In the genomic region with DNA sequence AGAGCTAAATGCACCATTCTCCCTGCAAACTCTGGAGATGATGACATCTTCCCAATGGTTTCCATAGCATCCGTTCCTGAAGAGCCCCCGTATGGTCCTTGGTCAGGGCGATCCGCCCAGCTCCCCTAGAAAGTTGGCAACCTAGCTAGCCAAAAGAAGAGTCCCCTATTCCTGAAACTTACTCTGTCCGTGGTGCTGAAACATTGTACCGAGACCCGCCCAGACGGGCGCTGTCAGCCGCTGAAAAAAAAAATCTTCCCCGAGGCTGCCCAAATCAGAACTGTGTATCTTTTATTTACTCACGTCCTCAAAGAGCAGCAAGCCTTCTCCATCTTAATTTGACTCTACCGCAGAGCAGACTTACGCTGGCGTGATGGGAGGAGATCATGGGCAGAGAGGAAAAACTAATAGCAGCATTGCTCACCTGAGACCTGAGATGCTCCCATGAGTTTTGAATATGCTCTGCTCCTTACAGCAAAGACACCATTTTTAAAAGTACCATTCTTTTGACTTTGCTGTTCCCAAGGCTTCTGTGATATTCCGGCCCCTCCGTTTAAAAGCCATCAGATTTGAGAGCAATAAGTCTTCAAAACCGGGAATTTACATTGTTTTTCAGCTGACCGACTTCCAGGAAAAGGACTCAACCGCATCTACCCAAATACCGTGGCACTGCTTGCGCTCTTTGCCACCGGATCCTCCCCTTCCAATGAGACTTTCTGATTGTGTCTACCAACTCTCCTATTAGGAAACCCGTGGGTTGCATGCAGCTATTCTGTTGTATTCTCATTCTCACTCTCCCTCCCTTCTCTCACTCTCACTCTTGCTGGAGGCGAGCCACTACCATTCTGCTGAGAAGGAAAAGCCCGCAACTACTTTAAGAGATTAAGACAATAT, we compare ENCODE assay signal across 9 cellular contexts. TPM values are rescaled to one million over a fixed set of nuclear protein-coding genes. Genes with fewer than 3 reads are reported as not detected.
DNase-seq lines count a peak whose midpoint lies in the region; ATAC-seq, FAIRE-seq and TF ChIP-seq lines count a peak whose summit lies in the region.
"Had no signal": no experiment of that assay in that cellular context is flagged by ENCODE, and none has a peak within 500 bp of the region (broad histone marks: within the 10 kb centered on the region; RNA-seq: fewer than 3 reads in every experiment).

Gene SLC17A6 (plus strand): TSS at position 811 of the 894 bp plus-strand sequence. CDS start 153 bp downstream, outside the sequence.

- no peak for TF ChIP-seq CTCF in RWPE2 (IDR thresholded peaks at IDR 0.05; ENCODE audit: poor library complexity, severe bottlenecking)
- TF ChIP-seq CTCF in kidney (IDR thresholded peaks at IDR 0.05; ENCODE audit: borderline replicate concordance, extremely low read depth, insufficient read depth), result no peak

- H3K36me3 ChIP-seq in RWPE2 (ENCODE audit: low read depth) (no peaks in the 10 kb centered on the region), iPS-15b (ENCODE audit: control insufficient read depth, insufficient read depth, low read length) (no peaks in the 10 kb centered on the region), kidney (ENCODE audit: control insufficient read depth in 1 of 2, insufficient read depth in 2 of 2, low read length in 2 of 2) (no peaks in the 10 kb centered on the region)

- intact Hi-C loops in kidney (cut with DNase I), result loop anchor here (10.0 kb wide), 1 partner anchor 447 kb away; no protein-coding TSS in a partner anchor

- H3K9me3 ChIP-seq in RWPE2 (ENCODE audit: severe bottlenecking), result no peaks in the 10 kb centered on the region
- H3K9me3 ChIP-seq in iPS-15b (ENCODE audit: control insufficient read depth, insufficient read depth, low read length), result no peaks in the 10 kb centered on the region
- no peaks in the 10 kb centered on the region for H3K9me3 ChIP-seq in kidney (ENCODE audit: control insufficient read depth in 1 of 2, low read length in 2 of 2)

- H3K4me1 ChIP-seq in RWPE2 (ENCODE audit: insufficient read depth, poor library complexity, severe bottlenecking) (no peaks in the 10 kb centered on the region), iPS-15b (ENCODE audit: control insufficient read depth, insufficient read depth, low read length) (peaks cover 11% of the 10 kb centered on the region), kidney (ENCODE audit: control insufficient read depth in 1 of 2, insufficient read depth in 1 of 2, low read depth in 1 of 2, low read length in 2 of 2) (no peaks in the 10 kb centered on the region)

- ATAC-seq in RWPE2 (ENCODE audit: low read depth) (peak; percentile 72; the same call in 2 of the 3 replicates), GM19328 (IDR thresholded peaks at IDR 0.05; ENCODE audit: unreplicated experiment) (no peak), GM21723 (IDR thresholded peaks at IDR 0.05; ENCODE audit: unreplicated experiment) (no peak)

- H3K9ac ChIP-seq in iPS-15b (ENCODE audit: low read depth, low read length), result no peak within 1 kb of the TSS
- no peak within 1 kb of the TSS for H3K9ac ChIP-seq in kidney (ENCODE audit: low read length in 2 of 2)

- no peak for FAIRE-seq in kidney (lab: Jason Lieb, UNC)
- FAIRE-seq: endometrium had no signal

- H3K27ac ChIP-seq in RWPE2 (ENCODE audit: poor library complexity, severe bottlenecking) (no peak within 1 kb of the TSS), kidney (ENCODE audit: low read depth in 2 of 2, low read length in 2 of 2) (no peak within 1 kb of the TSS)

- H3K27me3 ChIP-seq in RWPE2 (ENCODE audit: insufficient read depth, poor library complexity, severe bottlenecking), result peaks cover 36% of the 10 kb centered on the region
- peaks cover 55% of the 10 kb centered on the region for H3K27me3 ChIP-seq in iPS-15b (ENCODE audit: control insufficient read depth, insufficient read depth, low read length)

- DNase-seq in GM03348 (ENCODE audit: low spot score) (peak; percentile 21), HT-29 (ENCODE audit: low spot score) (peak; percentile 58), RWPE2 (ENCODE audit: low spot score) (no peak), kidney (no peak)
- no peak for DNase-seq in central memory CD4-positive, alpha-beta T cell

- no peak within 1 kb of the TSS for H3K4me3 ChIP-seq in RWPE2 (ENCODE audit: severe bottlenecking)
- H3K4me3 ChIP-seq in iPS-15b (ENCODE audit: low read depth, low read length), result peak within 1 kb of the TSS; percentile 43
- no peak within 1 kb of the TSS for H3K4me3 ChIP-seq in kidney (ENCODE audit: low read length in 2 of 2)

RNA-seq across cellular contexts. Expression of gene SLC17A6, which starts in this region (rescaled TPM):
- total RNA-seq in HT-29 (2014; rRNA removed; shearing (Covaris generic)), result not detected in 2 replicates
- total RNA-seq in kidney, result not detected
- polyA plus RNA-seq in kidney (ENCODE audit: insufficient read depth, low read depth, low replicate concordance), result not detected

Comparison
In these comparisons a context has a peak if more than half of its experiments do, and no peak if none do; other contexts are left out.
1. Peak in DNase-seq in HT-29; RNA of the gene not detected or under 1 TPM.